Comparison of ENCODE assay signal across 19 cellular contexts in the genomic region with DNA sequence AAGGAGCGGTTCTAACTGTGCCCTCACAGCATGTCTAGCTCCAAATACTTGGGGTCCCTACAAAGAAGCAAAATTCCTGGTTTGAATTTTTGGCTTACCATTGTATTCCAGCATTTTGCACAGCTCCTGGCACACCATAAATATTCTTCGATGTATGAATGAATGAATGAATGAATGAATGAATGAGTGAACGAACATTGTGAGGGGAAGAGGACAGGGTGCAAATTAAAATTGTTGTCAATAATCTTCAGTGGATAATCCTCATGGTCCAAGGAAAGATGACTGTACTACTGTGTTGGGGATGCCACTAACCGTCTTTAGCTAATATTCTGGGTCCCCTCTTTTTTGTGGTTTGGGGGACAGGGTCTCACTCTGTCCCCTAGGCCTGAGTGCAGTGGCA.
A peak's percentile ranks its signal among the peaks of the same experiment; 100 is the strongest.
DNase-seq lines count a peak whose midpoint lies in the region; ATAC-seq and TF ChIP-seq lines count a peak whose summit lies in the region.
"Had no signal": no experiment of that assay in that cellular context is flagged by ENCODE, and none has a peak within 500 bp of the region (broad histone marks: within the 10 kb centered on the region; RNA-seq: fewer than 3 reads in every experiment).

No MANE protein-coding gene starts in this region.

- in situ Hi-C loops in GM13977 (cut with MboI; ENCODE audit: low pct_unique_long_range_greater_than_20kb, low sequenced_read_pairs, unreplicated experiment): no loop called here

- H3K9me3 Mint-ChIP-seq in T-helper 1 cell treated with Interleukin-12 subunit alpha and Interleukin-12 subunit beta and Interleukin-4 antibody, amounts not matched to agents 30 μg/mL and 1 μg/mL, for 36 hours: no peaks in the 10 kb centered on the region
- H3K9me3 Mint-ChIP-seq in CD4-positive, alpha-beta memory T cell: no peaks in the 10 kb centered on the region
- no peaks in the 10 kb centered on the region for H3K9me3 Mint-ChIP-seq in activated CD4-positive, alpha-beta memory T cell treated with anti-CD3 and anti-CD28 coated beads, Interleukin-2, amount 10 ng/mL, durations not matched to agents 7 days and 5 days
- H3K9me3 Mint-ChIP-seq in chondrocyte (ENCODE audit: low read depth): peaks cover 10% of the 10 kb centered on the region
- H3K9me3 Mint-ChIP-seq: memory B cell had no signal

- peaks cover 53% of the 10 kb centered on the region for H3K4me1 Mint-ChIP-seq in T-helper 1 cell treated with Interleukin-12 subunit alpha and Interleukin-12 subunit beta and Interleukin-4 antibody, amounts not matched to agents 30 μg/mL and 1 μg/mL, for 36 hours (ENCODE audit: low read depth)
- H3K4me1 Mint-ChIP-seq in CD4-positive, alpha-beta memory T cell: peaks cover 34 to 68% (median 56%) of the 10 kb centered on the region in 4 donors
- peaks cover 80% of the 10 kb centered on the region for H3K4me1 Mint-ChIP-seq in activated CD4-positive, alpha-beta memory T cell treated with anti-CD3 and anti-CD28 coated beads, Interleukin-2, amount 10 ng/mL, durations not matched to agents 7 days and 5 days
- peaks cover 57% of the 10 kb centered on the region for H3K4me1 Mint-ChIP-seq in chondrocyte (ENCODE audit: low read depth)

- intact Hi-C loops in CD4-positive, alpha-beta memory T cell (cut with micrococcal nuclease): no loop called here

- no peaks in the 10 kb centered on the region for H3K36me3 ChIP-seq in CD4-positive, alpha-beta memory T cell (ENCODE audit: insufficient read depth, low read length)
- H3K36me3 ChIP-seq: BE2C, heart left ventricle, transverse colon had no signal

- POLR2A ChIA-PET in CD4-positive, alpha-beta memory T cell (lab: Charles Lee; ENCODE audit: partially characterized antibody): interaction anchor here (1.1 kb wide), 1 partner anchor 15 kb away, joined by 3 read pairs; no protein-coding TSS in a partner anchor
- POLR2A ChIA-PET in activated CD4-positive, alpha-beta memory T cell treated with anti-CD3 and anti-CD28 coated beads, Interleukin-2, amount 10 ng/mL, durations not matched to agents 7 days and 5 days (lab: Charles Lee): interaction anchor here (0.8 to 1.6 kb wide), 5 partner anchors 8 to 230 kb away, joined by 3 to 6 read pairs (median 4); no protein-coding TSS in a partner anchor

- no peak for ATAC-seq in GM19351 (IDR thresholded peaks at IDR 0.05; ENCODE audit: unreplicated experiment)
- ATAC-seq: HepG2 had no signal

- H3K27me3 ChIP-seq in CD4-positive, alpha-beta memory T cell (ENCODE audit: insufficient read depth, low read length): no peaks in the 10 kb centered on the region
- H3K27me3 ChIP-seq: BE2C, heart left ventricle, transverse colon had no signal

- H3K27ac Mint-ChIP-seq in T-helper 1 cell treated with Interleukin-12 subunit alpha and Interleukin-12 subunit beta and Interleukin-4 antibody, amounts not matched to agents 30 μg/mL and 1 μg/mL, for 36 hours: peak overlapping the region; percentile 93
- peak overlapping the region in 5 of 7 donors; percentile 48 to 92 (median 80) for H3K27ac Mint-ChIP-seq in CD4-positive, alpha-beta memory T cell
- peak overlapping the region; percentile 94 for H3K27ac Mint-ChIP-seq in activated CD4-positive, alpha-beta memory T cell treated with anti-CD3 and anti-CD28 coated beads, Interleukin-2, amount 10 ng/mL, durations not matched to agents 7 days and 5 days
- H3K27ac Mint-ChIP-seq in chondrocyte (ENCODE audit: unreplicated experiment): peak overlapping the region; percentile 55
- H3K27ac Mint-ChIP-seq: memory B cell had no signal

- DNase-seq in T-helper 1 cell (no peak), chondrocyte (ENCODE audit: low spot score) (no peak), NCI-H1048 (lab: John Stamatoyannopoulos, UW) (no peak), GM13977 (ENCODE audit: low spot score) (no peak)
- no peak for DNase-seq in CD4-positive, alpha-beta memory T cell
- no peak for DNase-seq in activated CD4-positive, alpha-beta memory T cell treated with anti-CD3 and anti-CD28 coated beads, Interleukin-2, amount 10 ng/mL, durations not matched to agents 7 days and 5 days
- DNase-seq: BE2C, left cardiac atrium, NCI-H2081 treated with DMSO at 0.1 percent for 48 hours, NCI-H446 treated with DMSO at 0.1 percent for 48 hours, right cardiac atrium, SIG-M5 had no signal

- no peak for TF ChIP-seq CTCF in chondrocyte (IDR thresholded peaks at IDR 0.05)
- no peak for TF ChIP-seq CTCF in GM13977 (IDR thresholded peaks at IDR 0.05; ENCODE audit: extremely low read depth, insufficient read depth, missing control alignments)

- H3K27ac ChIP-seq in CD4-positive, alpha-beta memory T cell (ENCODE audit: low read depth, low read length): no peak overlapping the region
- H3K27ac ChIP-seq: heart left ventricle, parathyroid adenoma had no signal

- no peaks in the 10 kb centered on the region for H3K27me3 Mint-ChIP-seq in T-helper 1 cell treated with Interleukin-12 subunit alpha and Interleukin-12 subunit beta and Interleukin-4 antibody, amounts not matched to agents 30 μg/mL and 1 μg/mL, for 36 hours (ENCODE audit: low read depth)
- no peaks in the 10 kb centered on the region for H3K27me3 Mint-ChIP-seq in CD4-positive, alpha-beta memory T cell
- H3K27me3 Mint-ChIP-seq in activated CD4-positive, alpha-beta memory T cell treated with anti-CD3 and anti-CD28 coated beads, Interleukin-2, amount 10 ng/mL, durations not matched to agents 7 days and 5 days: no peaks in the 10 kb centered on the region
- H3K27me3 Mint-ChIP-seq in chondrocyte (ENCODE audit: low read depth): no peaks in the 10 kb centered on the region
- H3K27me3 Mint-ChIP-seq: memory B cell had no signal

- no peaks in the 10 kb centered on the region for H3K9me3 ChIP-seq in CD4-positive, alpha-beta memory T cell (ENCODE audit: control insufficient read depth in 1 of 2, low read length in 2 of 2)
- H3K9me3 ChIP-seq: BE2C, heart left ventricle, transverse colon had no signal

- peaks cover 20% of the 10 kb centered on the region for H3K36me3 Mint-ChIP-seq in T-helper 1 cell treated with Interleukin-12 subunit alpha and Interleukin-12 subunit beta and Interleukin-4 antibody, amounts not matched to agents 30 μg/mL and 1 μg/mL, for 36 hours (ENCODE audit: low read depth)
- peaks cover 0 to 55% of the 10 kb centered on the region in 2 donors for H3K36me3 Mint-ChIP-seq in CD4-positive, alpha-beta memory T cell
- H3K36me3 Mint-ChIP-seq in activated CD4-positive, alpha-beta memory T cell treated with anti-CD3 and anti-CD28 coated beads, Interleukin-2, amount 10 ng/mL, durations not matched to agents 7 days and 5 days (ENCODE audit: low read depth): peaks cover 32% of the 10 kb centered on the region
- H3K36me3 Mint-ChIP-seq in chondrocyte (ENCODE audit: low read depth): no peaks in the 10 kb centered on the region

- H3K4me1 ChIP-seq in CD4-positive, alpha-beta memory T cell (ENCODE audit: insufficient read depth, low read length): peaks cover 64% of the 10 kb centered on the region
- H3K4me1 ChIP-seq: BE2C had no signal

- CTCF ChIA-PET in CD4-positive, alpha-beta memory T cell (lab: Charles Lee; ENCODE audit: partially characterized antibody): interaction anchor here (1.0 kb wide), 1 partner anchor 15 kb away, joined by 3 read pairs; no protein-coding TSS in a partner anchor
- CTCF ChIA-PET in activated CD4-positive, alpha-beta memory T cell treated with anti-CD3 and anti-CD28 coated beads, Interleukin-2, amount 10 ng/mL, durations not matched to agents 7 days and 5 days (lab: Charles Lee): interaction anchor here (1.1 kb wide), 1 partner anchor 56 kb away, joined by 3 read pairs; no protein-coding TSS in a partner anchor

- H3K4me3 ChIP-seq in CD4-positive, alpha-beta memory T cell (ENCODE audit: low read length in 2 of 2): no peak overlapping the region
- H3K4me3 ChIP-seq: heart left ventricle, transverse colon had no signal

- H3K4me3 Mint-ChIP-seq in T-helper 1 cell treated with Interleukin-12 subunit alpha and Interleukin-12 subunit beta and Interleukin-4 antibody, amounts not matched to agents 30 μg/mL and 1 μg/mL, for 36 hours: peak overlapping the region; percentile 61
- H3K4me3 Mint-ChIP-seq in CD4-positive, alpha-beta memory T cell: peak overlapping the region in 5 of 8 donors; percentile 3 to 83 (median 55)
- H3K4me3 Mint-ChIP-seq in activated CD4-positive, alpha-beta memory T cell treated with anti-CD3 and anti-CD28 coated beads, Interleukin-2, amount 10 ng/mL, durations not matched to agents 7 days and 5 days: no peak overlapping the region
- no peak overlapping the region for H3K4me3 Mint-ChIP-seq in chondrocyte (ENCODE audit: unreplicated experiment)
- H3K4me3 Mint-ChIP-seq: memory B cell had no signal

Comparison
In these comparisons a context has a peak if more than half of its experiments do, and no peak if none do; other contexts are left out.
1. H3K4me3 Mint-ChIP-seq: peak in T-helper 1 cell treated with Interleukin-12 subunit alpha and Interleukin-12 subunit beta and Interleukin-4 antibody, amounts not matched to agents 30 μg/mL and 1 μg/mL, for 36 hours (single experiment) and CD4-positive, alpha-beta memory T cell (5 of 8); none in activated CD4-positive, alpha-beta memory T cell treated with anti-CD3 and anti-CD28 coated beads, Interleukin-2, amount 10 ng/mL, durations not matched to agents 7 days and 5 days (single experiment) and chondrocyte (single experiment).
2. Peak in every context shown above with its lines, with median percentiles within 50 percentile points of each other: H3K27ac Mint-ChIP-seq.